In the genomic region with DNA sequence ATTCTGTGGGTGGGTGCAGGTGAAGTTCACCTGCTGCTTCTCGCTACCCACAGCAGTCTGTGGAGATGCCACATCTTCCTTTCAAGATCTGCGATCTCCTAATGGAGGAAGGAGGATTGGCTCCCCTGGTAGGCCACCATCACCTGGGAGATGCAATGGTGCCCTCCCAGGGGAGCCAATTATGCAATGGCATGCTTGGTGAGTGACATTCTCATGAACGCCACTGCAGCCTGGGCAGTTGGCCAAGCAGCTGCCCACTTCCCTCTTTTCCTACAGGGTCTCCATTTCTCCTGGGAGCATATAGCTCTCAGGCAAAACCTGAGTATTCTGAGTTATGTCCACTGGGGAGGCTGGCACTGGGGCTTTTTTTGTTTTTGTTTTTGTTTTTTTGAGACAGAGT, we compare ENCODE assay signal across 16 cellular contexts.
DNase-seq lines count a peak whose midpoint lies in the region; ATAC-seq and TF ChIP-seq lines count a peak whose summit lies in the region.
"Had no signal": no experiment of that assay in that cellular context is flagged by ENCODE, and none has a peak within 500 bp of the region (broad histone marks: within the 10 kb centered on the region; RNA-seq: fewer than 3 reads in every experiment).

No MANE protein-coding gene starts in this region.

- H4K91ac ChIP-seq in neuronal stem cell (ENCODE audit: low read depth, low read length, poor library complexity): no peak overlapping the region
- no peak overlapping the region for H4K91ac ChIP-seq in mesenchymal stem cell (ENCODE audit: low read length)

- no peak overlapping the region for H3K4me3 ChIP-seq in heart right ventricle
- H3K4me3 ChIP-seq in NB4 (ENCODE audit: low read depth, low read length): no peak overlapping the region
- H3K4me3 ChIP-seq in neuronal stem cell (ENCODE audit: low read length in 2 of 2): no peak overlapping the region
- no peak overlapping the region for H3K4me3 ChIP-seq in mesenchymal stem cell (ENCODE audit: insufficient read depth in 1 of 2, low read depth in 1 of 2, low read length in 2 of 2)
- H3K4me3 ChIP-seq: BLaER1 treated with 17β-estradiol and CSF1 and Interleukin-3, amounts not matched to agents 10 nM and 100 nM; GM23248 had no signal

- no peak for TF ChIP-seq POLR2A in NB4 (IDR thresholded peaks at IDR 0.05; ENCODE audit: extremely low read depth, insufficient read length)

- H4K8ac ChIP-seq in neuronal stem cell (ENCODE audit: low read depth, low read length): peak overlapping the region; percentile 23
- H4K8ac ChIP-seq in mesenchymal stem cell (ENCODE audit: low read length): no peak overlapping the region

- H3K4me3 Mint-ChIP-seq in activated CD4-positive, alpha-beta memory T cell treated with anti-CD3 and anti-CD28 coated beads, Interleukin-2, amount 10 ng/mL, durations not matched to agents 7 days and 5 days: no peak overlapping the region
- H3K4me3 Mint-ChIP-seq: B cell; CD4-positive, CD25-positive, alpha-beta regulatory T cell; CD8-positive, alpha-beta memory T cell; HFFc6 had no signal

- H3K9me3 ChIP-seq in heart right ventricle (peaks cover 0 to 54% (median 11%) of the 10 kb centered on the region in 11 donors), neuronal stem cell (replicated peaks in 1 of 2; ENCODE audit: control insufficient read depth in 2 of 2, insufficient read depth in 1 of 2, low read depth in 1 of 2, low read length in 2 of 2) (peaks cover 0 to 2% of the 10 kb centered on the region in 2 donors), mesenchymal stem cell (ENCODE audit: control insufficient read depth, low read length) (peaks cover 9% of the 10 kb centered on the region)

- H3K27me3 ChIP-seq in heart right ventricle (peaks cover 0 to 11% (median 5%) of the 10 kb centered on the region in 7 donors), neuronal stem cell (ENCODE audit: control insufficient read depth in 3 of 3, insufficient read depth in 3 of 3, low read depth in 1 of 3, low read length in 3 of 3) (no peaks in the 10 kb centered on the region), mesenchymal stem cell (ENCODE audit: control insufficient read depth in 1 of 2, insufficient read depth in 1 of 2, low read length in 2 of 2) (no peaks in the 10 kb centered on the region)
- H3K27me3 ChIP-seq: BLaER1 treated with 17β-estradiol and CSF1 and Interleukin-3, amounts not matched to agents 10 nM and 100 nM had no signal

- ATAC-seq in heart right ventricle: no peak

- TF ChIP-seq CTCF in heart right ventricle (IDR thresholded peaks at IDR 0.05): no peak
- no peak for TF ChIP-seq CTCF in NB4 (IDR thresholded peaks at IDR 0.05; ENCODE audit: low read depth, low read length)

- H3K4me1 ChIP-seq in heart right ventricle (no peaks in the 10 kb centered on the region), neuronal stem cell (ENCODE audit: control insufficient read depth in 2 of 2, insufficient read depth in 1 of 2, low read depth in 1 of 2, low read length in 2 of 2) (no peaks in the 10 kb centered on the region), mesenchymal stem cell (ENCODE audit: control insufficient read depth, insufficient read depth, low read depth, low read length) (no peaks in the 10 kb centered on the region)

- H2AK5ac ChIP-seq in neuronal stem cell (ENCODE audit: low read depth, low read length) (no peak overlapping the region), mesenchymal stem cell (ENCODE audit: low read length, severe bottlenecking) (no peak overlapping the region)

- H3K79me1 ChIP-seq in neuronal stem cell (ENCODE audit: low read depth, low read length) (no peaks in the 10 kb centered on the region), mesenchymal stem cell (replicated peaks; ENCODE audit: low read length, poor library complexity, severe bottlenecking) (no peaks in the 10 kb centered on the region)

- no peaks in the 10 kb centered on the region for H3K36me3 Mint-ChIP-seq in activated CD4-positive, alpha-beta memory T cell treated with anti-CD3 and anti-CD28 coated beads, Interleukin-2, amount 10 ng/mL, durations not matched to agents 7 days and 5 days (ENCODE audit: low read depth)
- H3K36me3 Mint-ChIP-seq: CD4-positive, CD25-positive, alpha-beta regulatory T cell; CD8-positive, alpha-beta memory T cell had no signal

- no peaks in the 10 kb centered on the region for H3K4me1 Mint-ChIP-seq in activated CD4-positive, alpha-beta memory T cell treated with anti-CD3 and anti-CD28 coated beads, Interleukin-2, amount 10 ng/mL, durations not matched to agents 7 days and 5 days
- H3K4me1 Mint-ChIP-seq: B cell; CD4-positive, CD25-positive, alpha-beta regulatory T cell; CD8-positive, alpha-beta memory T cell had no signal

- intact Hi-C loops in cardiac septum (cut with DNase I) (no loop called here), heart right ventricle (cut with DNase I) (no loop called here)

- 69 to 75% methylated on average over 3 of the region's 3 CpGs for WGBS in heart right ventricle, 2 donors
- no CpG with 5 or more reads among the region's 3 CpGs for WGBS in neuronal stem cell (ENCODE audit: extremely low coverage in 2 of 2, insufficient read length in 2 of 2, insufficient replicate concordance in 1 of 2), 2 donors
- WGBS in mesenchymal stem cell: 71% methylated on average over 3 of the region's 3 CpGs

- no peak overlapping the region for H3K4ac ChIP-seq in neuronal stem cell (ENCODE audit: low read length)
- H3K4ac ChIP-seq in mesenchymal stem cell (ENCODE audit: low read depth in 1 of 2, low read length in 2 of 2): no peak overlapping the region

- H3K14ac ChIP-seq in neuronal stem cell (ENCODE audit: low read length): no peak overlapping the region
- H3K14ac ChIP-seq in mesenchymal stem cell (ENCODE audit: low read length in 2 of 2): no peak overlapping the region

- no peaks in the 10 kb centered on the region for H3K9me3 Mint-ChIP-seq in activated CD4-positive, alpha-beta memory T cell treated with anti-CD3 and anti-CD28 coated beads, Interleukin-2, amount 10 ng/mL, durations not matched to agents 7 days and 5 days

- no peak overlapping the region for H3K27ac Mint-ChIP-seq in activated CD4-positive, alpha-beta memory T cell treated with anti-CD3 and anti-CD28 coated beads, Interleukin-2, amount 10 ng/mL, durations not matched to agents 7 days and 5 days
- H3K27ac Mint-ChIP-seq: B cell; CD4-positive, CD25-positive, alpha-beta regulatory T cell; CD8-positive, alpha-beta memory T cell; HFFc6 had no signal

- H3K18ac ChIP-seq in neuronal stem cell (ENCODE audit: low read length) (no peak overlapping the region), mesenchymal stem cell (ENCODE audit: low read depth in 1 of 2, low read length in 2 of 2) (no peak overlapping the region)

- H3K4me2 ChIP-seq in neuronal stem cell (ENCODE audit: insufficient read depth, low read length, poor library complexity, severe bottlenecking) (no peak overlapping the region), mesenchymal stem cell (ENCODE audit: low read length, poor library complexity, severe bottlenecking) (no peak overlapping the region)

- H2BK120ac ChIP-seq in neuronal stem cell (ENCODE audit: low read depth, low read length): no peak overlapping the region
- no peak overlapping the region for H2BK120ac ChIP-seq in mesenchymal stem cell (ENCODE audit: low read depth, low read length)

- POLR2A ChIA-PET in activated CD4-positive, alpha-beta memory T cell treated with anti-CD3 and anti-CD28 coated beads, Interleukin-2, amount 10 ng/mL, durations not matched to agents 7 days and 5 days (lab: Charles Lee): interaction anchor here (0.7 kb wide), 1 partner anchor 253 kb away, joined by 3 read pairs; no protein-coding TSS in a partner anchor

- H2BK5ac ChIP-seq in neuronal stem cell (ENCODE audit: low read length): no peak overlapping the region
- no peak overlapping the region for H2BK5ac ChIP-seq in mesenchymal stem cell (ENCODE audit: low read depth, low read length, poor library complexity, severe bottlenecking)

- CTCF ChIA-PET in activated CD4-positive, alpha-beta memory T cell treated with anti-CD3 and anti-CD28 coated beads, Interleukin-2, amount 10 ng/mL, durations not matched to agents 7 days and 5 days (lab: Charles Lee): no interaction called here

- H3K36me3 ChIP-seq in heart right ventricle (no peaks in the 10 kb centered on the region), neuronal stem cell (replicated peaks in 1 of 2; ENCODE audit: control insufficient read depth in 2 of 2, insufficient read depth in 2 of 2, low read length in 2 of 2) (no peaks in the 10 kb centered on the region), mesenchymal stem cell (ENCODE audit: control insufficient read depth in 1 of 2, insufficient read depth in 2 of 2, low read depth in 1 of 2, low read length in 2 of 2) (no peaks in the 10 kb centered on the region)
- H3K36me3 ChIP-seq: BLaER1 treated with 17β-estradiol and CSF1 and Interleukin-3, amounts not matched to agents 10 nM and 100 nM had no signal

- no peak overlapping the region for H2BK15ac ChIP-seq in neuronal stem cell (ENCODE audit: low read length)
- H2BK15ac ChIP-seq in mesenchymal stem cell (ENCODE audit: low read depth, poor library complexity, severe bottlenecking): no peak overlapping the region

- peaks cover 6% of the 10 kb centered on the region for H3K27me3 Mint-ChIP-seq in activated CD4-positive, alpha-beta memory T cell treated with anti-CD3 and anti-CD28 coated beads, Interleukin-2, amount 10 ng/mL, durations not matched to agents 7 days and 5 days

- H2BK12ac ChIP-seq in neuronal stem cell (ENCODE audit: low read length) (no peak overlapping the region), mesenchymal stem cell (ENCODE audit: low read length in 2 of 2) (no peak overlapping the region)

- DNase-seq in cardiac septum (ENCODE audit: low spot score) (peak; percentile 20), heart right ventricle (no peak), NB4 (ENCODE audit: low read depth) (peak; percentile 33), neuronal stem cell (ENCODE audit: low spot score) (no peak), mesenchymal stem cell (no peak), SIG-M5 treated with dmso at 0.1 percent for 504 hours (lab: John Stamatoyannopoulos, UW; ENCODE audit: unreplicated experiment) (no peak)
- DNase-seq in activated CD4-positive, alpha-beta memory T cell treated with anti-CD3 and anti-CD28 coated beads, Interleukin-2, amount 10 ng/mL, durations not matched to agents 7 days and 5 days: no peak
- DNase-seq: CD4-positive, CD25-positive, alpha-beta regulatory T cell; COR-L47; GM23248; HCEC 1CT; HFFc6 had no signal

- H3K23ac ChIP-seq in neuronal stem cell (ENCODE audit: low read depth, low read length, poor library complexity): no peak overlapping the region
- no peak overlapping the region for H3K23ac ChIP-seq in mesenchymal stem cell (ENCODE audit: low read length in 2 of 2)

- H2AFZ ChIP-seq in neuronal stem cell (ENCODE audit: low read length) (no peak overlapping the region), mesenchymal stem cell (ENCODE audit: low read depth, low read length) (no peak overlapping the region)
- H2AFZ ChIP-seq: GM23248 had no signal

- H3K27ac ChIP-seq in heart right ventricle (no peak overlapping the region), neuronal stem cell (replicated peaks; ENCODE audit: low read length) (no peak overlapping the region), mesenchymal stem cell (ENCODE audit: low read length, poor library complexity, severe bottlenecking) (no peak overlapping the region)
- H3K27ac ChIP-seq: BLaER1 treated with 17β-estradiol and CSF1 and Interleukin-3, amounts not matched to agents 10 nM and 100 nM; GM23248; HL-60 had no signal

- H3K9ac ChIP-seq in neuronal stem cell (ENCODE audit: low read depth, low read length, poor library complexity) (no peak overlapping the region), mesenchymal stem cell (ENCODE audit: low read length) (no peak overlapping the region)
- H3K9ac ChIP-seq: BLaER1 treated with 17β-estradiol and CSF1 and Interleukin-3, amounts not matched to agents 10 nM and 100 nM; GM23248 had no signal

Comparison
In these comparisons a context has a peak if more than half of its experiments do, and no peak if none do; other contexts are left out.
1. DNase-seq: peak in cardiac septum (single experiment) and NB4 (single experiment); none in heart right ventricle (0 of 2), neuronal stem cell (single experiment), mesenchymal stem cell (single experiment), SIG-M5 treated with dmso at 0.1 percent for 504 hours (single experiment) and activated CD4-positive, alpha-beta memory T cell treated with anti-CD3 and anti-CD28 coated beads, Interleukin-2, amount 10 ng/mL, durations not matched to agents 7 days and 5 days (single experiment).